1 cellular context compared by ENCODE assay signal in the genomic region with DNA sequence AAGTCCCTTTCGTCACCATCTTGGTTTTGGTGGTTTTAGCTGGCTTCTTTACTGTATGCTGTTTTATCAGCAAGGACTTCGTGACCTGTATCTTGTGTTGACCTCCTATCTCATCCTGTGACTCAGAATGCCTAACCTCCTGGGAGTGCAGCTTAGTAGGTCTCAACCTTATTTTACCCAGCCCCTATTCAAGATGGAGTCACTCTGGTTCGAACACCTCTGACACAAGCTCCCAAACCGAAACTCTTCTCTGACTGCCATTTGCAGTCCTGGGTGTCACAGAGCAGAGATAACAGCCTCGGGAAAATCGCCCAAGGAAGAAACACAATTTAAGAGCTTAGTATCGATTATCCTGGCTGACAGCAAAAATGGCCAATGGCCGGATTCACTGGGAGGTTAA.
TF ChIP-seq lines count a peak whose summit lies in the region.

No MANE protein-coding gene starts in this region.

TF ChIP-seq in K562, 482 proteins besides CTCF, POLR2A, EP300 and RAD21 (continued from another document and continues in another):
- TF ChIP-seq, protein P1, sequence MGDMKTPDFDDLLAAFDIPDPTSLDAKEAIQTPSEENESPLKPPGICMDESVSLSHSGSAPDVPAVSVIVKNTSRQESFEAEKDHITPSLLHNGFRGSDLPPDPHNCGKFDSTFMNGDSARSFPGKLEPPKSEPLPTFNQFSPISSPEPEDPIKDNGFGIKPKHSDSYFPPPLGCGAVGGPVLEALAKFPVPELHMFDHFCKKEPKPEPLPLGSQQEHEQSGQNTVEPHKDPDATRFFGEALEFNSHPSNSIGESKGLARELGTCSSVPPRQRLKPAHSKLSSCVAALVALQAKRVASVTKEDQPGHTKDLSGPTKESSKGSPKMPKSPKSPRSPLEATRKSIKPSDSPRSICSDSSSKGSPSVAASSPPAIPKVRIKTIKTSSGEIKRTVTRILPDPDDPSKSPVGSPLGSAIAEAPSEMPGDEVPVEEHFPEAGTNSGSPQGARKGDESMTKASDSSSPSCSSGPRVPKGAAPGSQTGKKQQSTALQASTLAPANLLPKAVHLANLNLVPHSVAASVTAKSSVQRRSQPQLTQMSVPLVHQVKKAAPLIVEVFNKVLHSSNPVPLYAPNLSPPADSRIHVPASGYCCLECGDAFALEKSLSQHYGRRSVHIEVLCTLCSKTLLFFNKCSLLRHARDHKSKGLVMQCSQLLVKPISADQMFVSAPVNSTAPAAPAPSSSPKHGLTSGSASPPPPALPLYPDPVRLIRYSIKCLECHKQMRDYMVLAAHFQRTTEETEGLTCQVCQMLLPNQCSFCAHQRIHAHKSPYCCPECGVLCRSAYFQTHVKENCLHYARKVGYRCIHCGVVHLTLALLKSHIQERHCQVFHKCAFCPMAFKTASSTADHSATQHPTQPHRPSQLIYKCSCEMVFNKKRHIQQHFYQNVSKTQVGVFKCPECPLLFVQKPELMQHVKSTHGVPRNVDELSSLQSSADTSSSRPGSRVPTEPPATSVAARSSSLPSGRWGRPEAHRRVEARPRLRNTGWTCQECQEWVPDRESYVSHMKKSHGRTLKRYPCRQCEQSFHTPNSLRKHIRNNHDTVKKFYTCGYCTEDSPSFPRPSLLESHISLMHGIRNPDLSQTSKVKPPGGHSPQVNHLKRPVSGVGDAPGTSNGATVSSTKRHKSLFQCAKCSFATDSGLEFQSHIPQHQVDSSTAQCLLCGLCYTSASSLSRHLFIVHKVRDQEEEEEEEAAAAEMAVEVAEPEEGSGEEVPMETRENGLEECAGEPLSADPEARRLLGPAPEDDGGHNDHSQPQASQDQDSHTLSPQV (IDR thresholded peaks at IDR 0.05), result no peak
- no peak for TF ChIP-seq PHF20 (IDR thresholded peaks at IDR 0.05; ENCODE audit: partially characterized antibody)
- TF ChIP-seq C11orf30 (IDR thresholded peaks at IDR 0.05; ENCODE audit: low read depth), result no peak
- no peak for TF ChIP-seq ZSCAN32 (CRISPR knock-in tag; IDR thresholded peaks at IDR 0.05)
- TF ChIP-seq TAF9B (IDR thresholded peaks at IDR 0.05; ENCODE audit: partially characterized antibody), result no peak
- peak; percentile 80; the same call in 1 of the 2 replicates for TF ChIP-seq ZNF589 (CRISPR knock-in tag; IDR thresholded peaks at IDR 0.05; ENCODE audit: low read depth)
- TF ChIP-seq MIER1 (IDR thresholded peaks at IDR 0.05; ENCODE audit: low read depth), result no peak
- TF ChIP-seq, protein P2, sequence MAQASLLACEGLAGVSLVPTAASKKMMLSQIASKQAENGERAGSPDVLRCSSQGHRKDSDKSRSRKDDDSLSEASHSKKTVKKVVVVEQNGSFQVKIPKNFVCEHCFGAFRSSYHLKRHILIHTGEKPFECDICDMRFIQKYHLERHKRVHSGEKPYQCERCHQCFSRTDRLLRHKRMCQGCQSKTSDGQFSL (CRISPR knock-in tag; IDR thresholded peaks at IDR 0.05), result no peak
- TF ChIP-seq, protein P2 (tag; IDR thresholded peaks at IDR 0.05), result peak in 1 of 2 experiments; percentile 76; a peak in 1 of 4 replicates
- TF ChIP-seq KLF10 (CRISPR knock-in tag; IDR thresholded peaks at IDR 0.05), result no peak
- TF ChIP-seq FOXA3 (CRISPR knock-in tag; conservative IDR thresholded peaks at IDR 0.05 in 1 of 2, IDR thresholded peaks at IDR 0.05 in 1 of 2), result no peak
- TF ChIP-seq HDAC3 (IDR thresholded peaks at IDR 0.05; ENCODE audit: borderline replicate concordance, partially characterized antibody), result no peak
- TF ChIP-seq, protein P3, sequence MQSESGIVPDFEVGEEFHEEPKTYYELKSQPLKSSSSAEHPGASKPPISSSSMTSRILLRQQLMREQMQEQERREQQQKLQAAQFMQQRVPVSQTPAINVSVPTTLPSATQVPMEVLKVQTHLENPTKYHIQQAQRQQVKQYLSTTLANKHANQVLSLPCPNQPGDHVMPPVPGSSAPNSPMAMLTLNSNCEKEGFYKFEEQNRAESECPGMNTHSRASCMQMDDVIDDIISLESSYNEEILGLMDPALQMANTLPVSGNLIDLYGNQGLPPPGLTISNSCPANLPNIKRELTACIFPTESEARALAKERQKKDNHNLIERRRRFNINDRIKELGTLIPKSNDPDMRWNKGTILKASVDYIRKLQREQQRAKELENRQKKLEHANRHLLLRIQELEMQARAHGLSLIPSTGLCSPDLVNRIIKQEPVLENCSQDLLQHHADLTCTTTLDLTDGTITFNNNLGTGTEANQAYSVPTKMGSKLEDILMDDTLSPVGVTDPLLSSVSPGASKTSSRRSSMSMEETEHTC (IDR thresholded peaks at IDR 0.05), result no peak
- no peak for TF ChIP-seq SRSF9 (IDR thresholded peaks at IDR 0.05; ENCODE audit: borderline replicate concordance, low read depth, low read length)
- no peak for TF ChIP-seq FOXJ2 (tag; IDR thresholded peaks at IDR 0.05)
- no peak for TF ChIP-seq ZNF324 (CRISPR knock-in tag; IDR thresholded peaks at IDR 0.05)
- no peak for TF ChIP-seq XRCC5 (IDR thresholded peaks at IDR 0.05; ENCODE audit: low read depth, low read length)
- no peak for TF ChIP-seq CAMTA2 (CRISPR knock-in tag; conservative IDR thresholded peaks at IDR 0.05)
- TF ChIP-seq PURB (CRISPR knock-in tag; IDR thresholded peaks at IDR 0.05; ENCODE audit: low read depth), result no peak
- peak; percentile 49; the same call in 1 of the 2 replicates for TF ChIP-seq E2F3 (CRISPR knock-in tag; IDR thresholded peaks at IDR 0.05)
- TF ChIP-seq SP2 (IDR thresholded peaks at IDR 0.05; ENCODE audit: extremely low read depth, low read depth, low read length, poor library complexity, severe bottlenecking), result no peak
- TF ChIP-seq BRF1 (IDR thresholded peaks at IDR 0.05; ENCODE audit: borderline replicate concordance, extremely low read depth, insufficient read length), result no peak
- TF ChIP-seq XRCC4 (IDR thresholded peaks at IDR 0.05; ENCODE audit: extremely low read depth, insufficient read depth, insufficient read length), result no peak
- TF ChIP-seq, protein P4, sequence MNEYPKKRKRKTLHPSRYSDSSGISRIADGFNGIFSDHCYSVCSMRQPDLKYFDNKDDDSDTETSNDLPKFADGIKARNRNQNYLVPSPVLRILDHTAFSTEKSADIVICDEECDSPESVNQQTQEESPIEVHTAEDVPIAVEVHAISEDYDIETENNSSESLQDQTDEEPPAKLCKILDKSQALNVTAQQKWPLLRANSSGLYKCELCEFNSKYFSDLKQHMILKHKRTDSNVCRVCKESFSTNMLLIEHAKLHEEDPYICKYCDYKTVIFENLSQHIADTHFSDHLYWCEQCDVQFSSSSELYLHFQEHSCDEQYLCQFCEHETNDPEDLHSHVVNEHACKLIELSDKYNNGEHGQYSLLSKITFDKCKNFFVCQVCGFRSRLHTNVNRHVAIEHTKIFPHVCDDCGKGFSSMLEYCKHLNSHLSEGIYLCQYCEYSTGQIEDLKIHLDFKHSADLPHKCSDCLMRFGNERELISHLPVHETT (CRISPR knock-in tag; conservative IDR thresholded peaks at IDR 0.05 in 1 of 2, IDR thresholded peaks at IDR 0.05 in 1 of 2), result peak in 1 of 2 experiments; percentile 85; a peak in 2 of 4 replicates
- no peak for TF ChIP-seq HDAC8 (tag; IDR thresholded peaks at IDR 0.05)
- TF ChIP-seq BACH1 (tag; IDR thresholded peaks at IDR 0.05), result peak; percentile 67; the same call in 1 of the 2 replicates
- TF ChIP-seq NFATC3 (IDR thresholded peaks at IDR 0.05), result no peak
- TF ChIP-seq STAG1 (CRISPR knock-in tag; IDR thresholded peaks at IDR 0.05; ENCODE audit: borderline replicate concordance), result no peak
- TF ChIP-seq POU5F1 (IDR thresholded peaks at IDR 0.05; ENCODE audit: borderline replicate concordance, low read depth, low read length, partially characterized antibody), result no peak
- TF ChIP-seq KLF6 (CRISPR knock-in tag; IDR thresholded peaks at IDR 0.05; ENCODE audit: borderline replicate concordance), result peak; percentile 58; the same call in 1 of the 2 replicates
- peak in 1 of 2 experiments; percentile 75; a peak in 1 of 4 replicates for TF ChIP-seq TEAD1 (CRISPR knock-in tag; IDR thresholded peaks at IDR 0.05)
- no peak for TF ChIP-seq BCL6 (CRISPR knock-in tag; IDR thresholded peaks at IDR 0.05)
- no peak for TF ChIP-seq FOS (IDR thresholded peaks at IDR 0.05; ENCODE audit: extremely low read depth, insufficient read length)
- TF ChIP-seq SMARCB1 (IDR thresholded peaks at IDR 0.05; ENCODE audit: insufficient read length, low read depth), result no peak
- TF ChIP-seq, protein P5, sequence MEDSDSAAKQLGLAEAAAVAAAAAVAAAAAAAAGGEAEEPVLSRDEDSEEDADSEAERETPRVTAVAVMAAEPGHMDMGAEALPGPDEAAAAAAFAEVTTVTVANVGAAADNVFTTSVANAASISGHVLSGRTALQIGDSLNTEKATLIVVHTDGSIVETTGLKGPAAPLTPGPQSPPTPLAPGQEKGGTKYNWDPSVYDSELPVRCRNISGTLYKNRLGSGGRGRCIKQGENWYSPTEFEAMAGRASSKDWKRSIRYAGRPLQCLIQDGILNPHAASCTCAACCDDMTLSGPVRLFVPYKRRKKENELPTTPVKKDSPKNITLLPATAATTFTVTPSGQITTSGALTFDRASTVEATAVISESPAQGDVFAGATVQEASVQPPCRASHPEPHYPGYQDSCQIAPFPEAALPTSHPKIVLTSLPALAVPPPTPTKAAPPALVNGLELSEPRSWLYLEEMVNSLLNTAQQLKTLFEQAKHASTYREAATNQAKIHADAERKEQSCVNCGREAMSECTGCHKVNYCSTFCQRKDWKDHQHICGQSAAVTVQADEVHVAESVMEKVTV (CRISPR knock-in tag; IDR thresholded peaks at IDR 0.05), result no peak
- TF ChIP-seq MEF2D (tag; conservative IDR thresholded peaks at IDR 0.05; ENCODE audit: low read depth), result peak; percentile 75; the same call in 1 of the 2 replicates
- no peak for TF ChIP-seq SP1 (CRISPR knock-in tag; IDR thresholded peaks at IDR 0.05)
- TF ChIP-seq, protein P6, sequence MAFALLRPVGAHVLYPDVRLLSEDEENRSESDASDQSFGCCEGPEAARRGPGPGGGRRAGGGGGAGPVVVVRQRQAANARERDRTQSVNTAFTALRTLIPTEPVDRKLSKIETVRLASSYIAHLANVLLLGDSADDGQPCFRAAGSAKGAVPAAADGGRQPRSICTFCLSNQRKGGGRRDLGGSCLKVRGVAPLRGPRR (CRISPR knock-in tag; IDR thresholded peaks at IDR 0.05), result no peak
- no peak for TF ChIP-seq CREM (IDR thresholded peaks at IDR 0.05; ENCODE audit: low read depth)
- TF ChIP-seq ZNF239 (CRISPR knock-in tag; IDR thresholded peaks at IDR 0.05), result peak; percentile 49; the same call in 1 of the 2 replicates
- TF ChIP-seq, protein P7, sequence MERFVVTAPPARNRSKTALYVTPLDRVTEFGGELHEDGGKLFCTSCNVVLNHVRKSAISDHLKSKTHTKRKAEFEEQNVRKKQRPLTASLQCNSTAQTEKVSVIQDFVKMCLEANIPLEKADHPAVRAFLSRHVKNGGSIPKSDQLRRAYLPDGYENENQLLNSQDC (CRISPR knock-in tag; IDR thresholded peaks at IDR 0.05), result no peak
- TF ChIP-seq BDP1 (IDR thresholded peaks at IDR 0.05; ENCODE audit: insufficient read depth, insufficient read length), result no peak
- 0 out of 2 replicates have a peak, but pooled peaks have one; percentile 48 for TF ChIP-seq PTRF (tag; IDR thresholded peaks at IDR 0.05)
- TF ChIP-seq, protein P8, sequence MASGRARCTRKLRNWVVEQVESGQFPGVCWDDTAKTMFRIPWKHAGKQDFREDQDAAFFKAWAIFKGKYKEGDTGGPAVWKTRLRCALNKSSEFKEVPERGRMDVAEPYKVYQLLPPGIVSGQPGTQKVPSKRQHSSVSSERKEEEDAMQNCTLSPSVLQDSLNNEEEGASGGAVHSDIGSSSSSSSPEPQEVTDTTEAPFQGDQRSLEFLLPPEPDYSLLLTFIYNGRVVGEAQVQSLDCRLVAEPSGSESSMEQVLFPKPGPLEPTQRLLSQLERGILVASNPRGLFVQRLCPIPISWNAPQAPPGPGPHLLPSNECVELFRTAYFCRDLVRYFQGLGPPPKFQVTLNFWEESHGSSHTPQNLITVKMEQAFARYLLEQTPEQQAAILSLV (tag; IDR thresholded peaks at IDR 0.05), result peak; percentile 74
- no peak for TF ChIP-seq CBX3 (IDR thresholded peaks at IDR 0.05; ENCODE audit: borderline replicate concordance in 1 of 2, low read length in 2 of 2)
- TF ChIP-seq, protein P9, sequence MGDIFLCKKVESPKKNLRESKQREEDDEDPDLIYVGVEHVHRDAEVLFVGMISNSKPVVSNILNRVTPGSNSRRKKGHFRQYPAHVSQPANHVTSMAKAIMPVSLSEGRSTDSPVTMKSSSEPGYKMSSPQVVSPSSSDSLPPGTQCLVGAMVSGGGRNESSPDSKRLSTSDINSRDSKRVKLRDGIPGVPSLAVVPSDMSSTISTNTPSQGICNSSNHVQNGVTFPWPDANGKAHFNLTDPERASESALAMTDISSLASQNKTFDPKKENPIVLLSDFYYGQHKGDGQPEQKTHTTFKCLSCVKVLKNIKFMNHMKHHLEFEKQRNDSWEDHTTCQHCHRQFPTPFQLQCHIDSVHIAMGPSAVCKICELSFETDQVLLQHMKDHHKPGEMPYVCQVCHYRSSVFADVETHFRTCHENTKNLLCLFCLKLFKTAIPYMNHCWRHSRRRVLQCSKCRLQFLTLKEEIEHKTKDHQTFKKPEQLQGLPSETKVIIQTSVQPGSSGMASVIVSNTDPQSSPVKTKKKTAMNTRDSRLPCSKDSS (IDR thresholded peaks at IDR 0.05; ENCODE audit: low read depth, partially characterized antibody), result no peak
- TF ChIP-seq, protein P10, sequence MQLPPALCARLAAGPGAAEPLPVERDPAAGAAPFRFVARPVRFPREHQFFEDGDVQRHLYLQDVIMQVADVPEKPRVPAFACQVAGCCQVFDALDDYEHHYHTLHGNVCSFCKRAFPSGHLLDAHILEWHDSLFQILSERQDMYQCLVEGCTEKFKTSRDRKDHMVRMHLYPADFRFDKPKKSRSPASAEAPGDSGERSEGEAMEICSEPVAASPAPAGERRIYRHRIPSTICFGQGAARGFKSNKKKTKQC (CRISPR knock-in tag; IDR thresholded peaks at IDR 0.05), result no peak
- TF ChIP-seq, protein P11, sequence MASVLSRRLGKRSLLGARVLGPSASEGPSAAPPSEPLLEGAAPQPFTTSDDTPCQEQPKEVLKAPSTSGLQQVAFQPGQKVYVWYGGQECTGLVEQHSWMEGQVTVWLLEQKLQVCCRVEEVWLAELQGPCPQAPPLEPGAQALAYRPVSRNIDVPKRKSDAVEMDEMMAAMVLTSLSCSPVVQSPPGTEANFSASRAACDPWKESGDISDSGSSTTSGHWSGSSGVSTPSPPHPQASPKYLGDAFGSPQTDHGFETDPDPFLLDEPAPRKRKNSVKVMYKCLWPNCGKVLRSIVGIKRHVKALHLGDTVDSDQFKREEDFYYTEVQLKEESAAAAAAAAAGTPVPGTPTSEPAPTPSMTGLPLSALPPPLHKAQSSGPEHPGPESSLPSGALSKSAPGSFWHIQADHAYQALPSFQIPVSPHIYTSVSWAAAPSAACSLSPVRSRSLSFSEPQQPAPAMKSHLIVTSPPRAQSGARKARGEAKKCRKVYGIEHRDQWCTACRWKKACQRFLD (CRISPR knock-in tag; IDR thresholded peaks at IDR 0.05), result peak; percentile 86
- TF ChIP-seq ZNF830 (CRISPR knock-in tag; IDR thresholded peaks at IDR 0.05), result no peak
- TF ChIP-seq SMARCC2 (IDR thresholded peaks at IDR 0.05; ENCODE audit: low read depth), result no peak
- TF ChIP-seq FOXA1 (IDR thresholded peaks at IDR 0.05; ENCODE audit: borderline replicate concordance), result no peak
- no peak for TF ChIP-seq IRF2 (CRISPR knock-in tag; IDR thresholded peaks at IDR 0.05)
